Comparison of ENCODE assay signal across 6 cellular contexts in genomic region chr13:76279766-76280165, GRCh38.
A peak's percentile ranks its signal among the peaks of the same experiment; 100 is the strongest.
DNase-seq lines count a peak whose midpoint lies in the region; ATAC-seq and TF ChIP-seq lines count a peak whose summit lies in the region.
"Not testable (repeated sequence)": the region's sequence is repeated elsewhere in the genome, so short reads cannot be mapped to it uniquely, and the experiment has no call there.

No MANE protein-coding gene starts in this region.

- H3K9me2 ChIP-seq in OCI-LY7 (ENCODE audit: insufficient read depth, low read length), result not testable (repeated sequence)

- not testable (repeated sequence) for H2AFZ ChIP-seq in OCI-LY7 (ENCODE audit: low read length)

- not testable (repeated sequence) for H3K9me3 ChIP-seq in OCI-LY7 (ENCODE audit: low read length)

- not testable (repeated sequence) for H3K79me2 ChIP-seq in OCI-LY7 (ENCODE audit: insufficient read depth, low read depth, low read length)

- CTCF ChIA-PET in OCI-LY7 (lab: Charles Lee; ENCODE audit: unreplicated experiment), result not testable (repeated sequence)

- not testable (repeated sequence) for BruUV-seq in OCI-LY7 (replicated peaks; lab: Mats Ljungman, UMichigan)

- H3K4me3 ChIP-seq in OCI-LY7 (ENCODE audit: low read depth, low read length, poor library complexity, severe bottlenecking), result not testable (repeated sequence)

- H3K27ac ChIP-seq in OCI-LY7 (ENCODE audit: low read depth, low read length, poor library complexity, severe bottlenecking), result not testable (repeated sequence)

- H4K20me1 ChIP-seq in OCI-LY7 (ENCODE audit: insufficient read depth, low read length), result not testable (repeated sequence)

- TF ChIP-seq CTCF in OCI-LY7 (conservative IDR thresholded peaks at IDR 0.05; ENCODE audit: low read length), result not testable (repeated sequence)

- not testable (repeated sequence) for H3K4me1 ChIP-seq in OCI-LY7 (ENCODE audit: insufficient read depth, low read length, poor library complexity, severe bottlenecking)

- peak; percentile 37 for ATAC-seq in GM18861 (IDR thresholded peaks at IDR 0.05; ENCODE audit: unreplicated experiment)
- ATAC-seq in HG03442 (IDR thresholded peaks at IDR 0.05; ENCODE audit: unreplicated experiment), result peak; percentile 64

- POLR2A ChIA-PET in OCI-LY7 (lab: Charles Lee), result not testable (repeated sequence)

- DNase-seq in NAMALWA (ENCODE audit: low spot score), result peak; percentile 59
- DNase-seq in OCI-LY7 (ENCODE audit: low spot score), result not testable (repeated sequence)
- peak; percentile 41 for DNase-seq in astrocyte of the hippocampus (ENCODE audit: low read depth, low spot score)
- peak; percentile 61 for DNase-seq in myocyte (ENCODE audit: low read depth)

- H3K4me2 ChIP-seq in OCI-LY7 (ENCODE audit: low read length), result peak overlapping the region; percentile 15; the same call in 1 of the 2 replicates

- intact Hi-C loops in OCI-LY7 (cut with micrococcal nuclease; ENCODE audit: unreplicated experiment), result not testable (repeated sequence)

- H3K36me3 ChIP-seq in OCI-LY7 (ENCODE audit: insufficient read depth, low read length), result not testable (repeated sequence)
